14 cellular contexts compared by ENCODE assay signal in the genomic region with DNA sequence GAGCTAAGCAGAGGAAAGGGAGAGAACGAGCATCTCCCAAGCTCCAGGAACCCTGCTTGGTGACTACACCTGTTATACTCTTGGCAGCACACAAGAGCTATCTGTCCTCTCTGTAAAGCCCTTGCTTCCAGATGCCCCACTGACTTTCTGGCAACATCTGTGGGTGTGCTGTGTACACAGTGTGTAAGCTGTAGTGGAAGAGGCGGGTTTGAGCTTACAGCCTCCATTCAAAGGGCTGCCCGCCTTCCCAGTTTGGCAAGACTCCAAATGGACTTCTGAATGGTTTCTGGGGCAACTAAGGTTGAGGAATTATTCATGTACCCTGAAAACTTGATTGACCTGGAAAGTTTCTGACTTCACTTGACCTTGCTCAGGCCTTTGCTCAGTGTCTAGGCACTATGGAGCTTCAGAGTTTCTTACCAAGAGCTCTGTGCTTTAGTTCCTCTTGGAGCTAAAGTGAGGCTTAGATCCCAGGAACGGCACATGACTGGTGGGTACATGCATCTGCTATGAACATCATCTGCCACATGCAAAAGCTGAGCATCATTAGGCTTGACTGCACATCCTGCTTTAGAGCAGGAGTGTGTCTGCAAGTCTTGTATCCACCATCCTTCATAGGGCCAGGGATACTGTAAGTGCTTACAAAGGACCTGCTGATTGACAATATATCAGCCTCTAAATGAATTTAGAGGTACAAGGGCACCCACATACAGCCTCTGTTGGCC.
DNase-seq lines count a peak whose midpoint lies in the region; ATAC-seq and TF ChIP-seq lines count a peak whose summit lies in the region.
"Had no signal": no experiment of that assay in that cellular context is flagged by ENCODE, and none has a peak within 500 bp of the region (broad histone marks: within the 10 kb centered on the region; RNA-seq: fewer than 3 reads in every experiment).

No MANE protein-coding gene starts in this region.

- H3K27me3 ChIP-seq in transverse colon, result peaks cover 20% of the 10 kb centered on the region

- no peak for ATAC-seq in GM18873 (IDR thresholded peaks at IDR 0.05; ENCODE audit: low FRiP score, unreplicated experiment)
- no peak for ATAC-seq in activated naive CD4-positive, alpha-beta T cell treated with anti-CD3 and anti-CD28 coated beads, Interleukin-2, amount 50 U/mL, for 72 hours
- ATAC-seq: HCT116 had no signal

- intact Hi-C loops in transverse colon (cut with DNase I; ENCODE audit: low total_unique reads), result no loop called here

- TF ChIP-seq EP300 in transverse colon (IDR thresholded peaks at IDR 0.05; ENCODE audit: low read depth), result no peak

- no peak overlapping the region for H3K27ac Mint-ChIP-seq in activated naive CD4-positive, alpha-beta T cell treated with anti-CD3 and anti-CD28 coated beads, Interleukin-2, amount 50 U/mL, for 72 hours
- H3K27ac Mint-ChIP-seq: stimulated activated naive CD8-positive, alpha-beta T cell treated with anti-CD3 and anti-CD28 coated beads, Interleukin-15, Interleukin-2, amounts not matched to agents 100 ng/mL and 50 ng/mL, for 24 hours had no signal

- no peaks in the 10 kb centered on the region for H3K9me3 ChIP-seq in transverse colon

- no peaks in the 10 kb centered on the region for H3K9me3 Mint-ChIP-seq in activated naive CD4-positive, alpha-beta T cell treated with anti-CD3 and anti-CD28 coated beads, Interleukin-2, amount 50 U/mL, for 72 hours
- H3K9me3 Mint-ChIP-seq: stimulated activated naive CD8-positive, alpha-beta T cell treated with anti-CD3 and anti-CD28 coated beads, Interleukin-15, Interleukin-2, amounts not matched to agents 100 ng/mL and 50 ng/mL, for 24 hours had no signal

- in situ Hi-C loops in transverse colon (cut with MboI; ENCODE audit: low pct_ligation_motif_present in 1 of 4, low pct_unique_long_range_greater_than_20kb in 1 of 4, low sequenced_read_pairs in 3 of 4), result no loop called here

- TF ChIP-seq POLR2A in transverse colon (IDR thresholded peaks at IDR 0.05), result no peak

- no peak overlapping the region for H3K4me3 ChIP-seq in transverse colon
- H3K4me3 ChIP-seq: lung had no signal

- H3K4me1 ChIP-seq in transverse colon, result peaks cover 0 to 5% (median 0%) of the 10 kb centered on the region in 4 donors

- TF ChIP-seq CTCF in transverse colon (IDR thresholded peaks at IDR 0.05), result no peak

- H3K36me3 ChIP-seq in transverse colon, result no peaks in the 10 kb centered on the region

- no peaks in the 10 kb centered on the region for H3K36me3 Mint-ChIP-seq in activated naive CD4-positive, alpha-beta T cell treated with anti-CD3 and anti-CD28 coated beads, Interleukin-2, amount 50 U/mL, for 72 hours

- WGBS in transverse colon (ENCODE audit: low coverage in 1 of 2), 2 donors, result 71 to 80% methylated on average over 1 to 4 of the region's 4 CpGs

- no peak overlapping the region for H3K27ac ChIP-seq in transverse colon
- H3K27ac ChIP-seq: 22Rv1 had no signal

- DNase-seq in DMS 273 (lab: John Stamatoyannopoulos, UW; ENCODE audit: unreplicated experiment) (peak; percentile 46), DMS 273 treated with DMSO at 0.1 percent for 48 hours (lab: John Stamatoyannopoulos, UW) (no peak), NCI-H2227 (lab: John Stamatoyannopoulos, UW; ENCODE audit: unreplicated experiment) (peak; percentile 40), dermis blood vessel endothelial cell (peak; percentile 57), transverse colon (peak; percentile 54), hippocampal formation (lab: John Stamatoyannopoulos, UW) (no peak)
- DNase-seq in activated naive CD4-positive, alpha-beta T cell treated with anti-CD3 and anti-CD28 coated beads, Interleukin-2, amount 50 U/mL, for 72 hours (ENCODE audit: low spot score in 2 of 2), result no peak
- DNase-seq: cortex of kidney, SIG-M5 had no signal

Comparison
In these comparisons a context has a peak if more than half of its experiments do, and no peak if none do; other contexts are left out.
1. DNase-seq: peak in DMS 273 (single experiment), NCI-H2227 (single experiment), dermis blood vessel endothelial cell (single experiment) and transverse colon (single experiment); none in DMS 273 treated with DMSO at 0.1 percent for 48 hours (single experiment), hippocampal formation (0 of 2) and activated naive CD4-positive, alpha-beta T cell treated with anti-CD3 and anti-CD28 coated beads, Interleukin-2, amount 50 U/mL, for 72 hours (0 of 2).